17 cellular contexts compared by ENCODE assay signal in genomic region chr10:70779685-70780369, GRCh38. TPM values are rescaled to one million over a fixed set of nuclear protein-coding genes. Genes with fewer than 3 reads are reported as not detected.
A peak's percentile ranks its signal among the peaks of the same experiment; 100 is the strongest.
DNase-seq lines count a peak whose midpoint lies in the region; ATAC-seq and TF ChIP-seq lines count a peak whose summit lies in the region.
"Had no signal": no experiment of that assay in that cellular context is flagged by ENCODE, and none has a peak within 500 bp of the region (broad histone marks: within the 10 kb centered on the region; RNA-seq: fewer than 3 reads in every experiment).

No MANE protein-coding gene starts in this region.

- no peak for TF ChIP-seq POLR2A in vagina (IDR thresholded peaks at IDR 0.05)

- H3K4me1 ChIP-seq in left ventricle myocardium inferior (peaks cover 13% of the 10 kb centered on the region), colonic mucosa (no peaks in the 10 kb centered on the region), lower lobe of right lung (peaks cover 4% of the 10 kb centered on the region), vagina (no peaks in the 10 kb centered on the region), hepatocyte (ENCODE audit: insufficient read depth) (peaks cover 4% of the 10 kb centered on the region)

- no peak overlapping the region for H3K4me2 ChIP-seq in hepatocyte

- no peaks in the 10 kb centered on the region for H3K9me3 ChIP-seq in left ventricle myocardium inferior (replicated peaks)
- H3K9me3 ChIP-seq in colonic mucosa = no peaks in the 10 kb centered on the region
- H3K9me3 ChIP-seq in lower lobe of right lung = no peaks in the 10 kb centered on the region
- H3K9me3 ChIP-seq in vagina = no peaks in the 10 kb centered on the region
- H3K9me3 ChIP-seq in hepatocyte (ENCODE audit: low read depth) = no peaks in the 10 kb centered on the region

- no peaks in the 10 kb centered on the region for H4K20me1 ChIP-seq in hepatocyte (ENCODE audit: insufficient read depth, poor library complexity, severe bottlenecking)

- no peak overlapping the region for H3K4me3 ChIP-seq in left ventricle myocardium inferior
- no peak overlapping the region for H3K4me3 ChIP-seq in colonic mucosa
- no peak overlapping the region for H3K4me3 ChIP-seq in lower lobe of right lung
- no peak overlapping the region for H3K4me3 ChIP-seq in vagina
- no peak overlapping the region for H3K4me3 ChIP-seq in hepatocyte

- no peaks in the 10 kb centered on the region for H3K9me2 ChIP-seq in hepatocyte (replicated peaks; ENCODE audit: insufficient read depth)

- H2AFZ ChIP-seq in hepatocyte = no peak overlapping the region

- H3K27ac ChIP-seq in left ventricle myocardium inferior (replicated peaks) = no peak overlapping the region
- H3K27ac ChIP-seq in colonic mucosa = no peak overlapping the region
- H3K27ac ChIP-seq in lower lobe of right lung = no peak overlapping the region
- H3K27ac ChIP-seq in vagina = no peak overlapping the region
- H3K27ac ChIP-seq in hepatocyte = no peak overlapping the region

- no peaks in the 10 kb centered on the region for H3K36me3 ChIP-seq in left ventricle myocardium inferior
- no peaks in the 10 kb centered on the region for H3K36me3 ChIP-seq in colonic mucosa
- no peaks in the 10 kb centered on the region for H3K36me3 ChIP-seq in lower lobe of right lung
- H3K36me3 ChIP-seq in vagina = no peaks in the 10 kb centered on the region
- H3K36me3 ChIP-seq in hepatocyte (replicated peaks; ENCODE audit: insufficient read depth, low read depth) = no peaks in the 10 kb centered on the region

- peaks cover 6% of the 10 kb centered on the region for H3K27me3 ChIP-seq in left ventricle myocardium inferior (ENCODE audit: low read depth)
- H3K27me3 ChIP-seq in colonic mucosa = no peaks in the 10 kb centered on the region
- no peaks in the 10 kb centered on the region for H3K27me3 ChIP-seq in lower lobe of right lung (ENCODE audit: low read depth)
- no peaks in the 10 kb centered on the region for H3K27me3 ChIP-seq in vagina
- H3K27me3 ChIP-seq in hepatocyte = no peaks in the 10 kb centered on the region

- DNase-seq in Right ventricle myocardium inferior (ENCODE audit: missing footprints) (no peak), left ventricle myocardium inferior (no peak), colonic mucosa (peak; percentile 48), lower lobe of right lung (peak; percentile 55), vagina (ENCODE audit: extremely low spot score in 2 of 2) (peak; percentile 69 to 77), retina (no peak), NCI-H128 (lab: John Stamatoyannopoulos, UW; ENCODE audit: unreplicated experiment) (no peak), hepatocyte (ENCODE audit: low spot score) (no peak)
- DNase-seq: activated CD4-positive, alpha-beta T cell treated with anti-CD3 and anti-CD28 coated beads for 36 hours; activated T-cell treated with anti-CD3 and anti-CD28 coated beads for 4 hours; NCI-H1436 treated with DMSO at 0.1 percent for 48 hours; stimulated activated CD4-positive, alpha-beta T cell treated with anti-CD3 and anti-CD28 coated beads, Interleukin-1b, Interleukin-23, amount 100 ng/mL, for 48 hours; stimulated activated CD8-positive, alpha-beta memory T cell treated with anti-CD3 and anti-CD28 coated beads, Interleukin-4, amount 100 ng/mL, for 48 hours; T-helper 1 cell had no signal

- ATAC-seq in Right ventricle myocardium inferior (peak; percentile 38), lower lobe of right lung (peak; percentile 63 to 74)
- ATAC-seq: activated CD4-positive, alpha-beta T cell treated with anti-CD3 and anti-CD28 coated beads for 36 hours had no signal

- no peak for TF ChIP-seq CTCF in left ventricle myocardium inferior (IDR thresholded peaks at IDR 0.05; ENCODE audit: borderline replicate concordance)
- TF ChIP-seq CTCF in colonic mucosa (IDR thresholded peaks at IDR 0.05) = no peak
- no peak for TF ChIP-seq CTCF in lower lobe of right lung (IDR thresholded peaks at IDR 0.05)
- TF ChIP-seq CTCF in vagina (IDR thresholded peaks at IDR 0.05) = no peak
- TF ChIP-seq CTCF in hepatocyte (IDR thresholded peaks at IDR 0.05; ENCODE audit: poor library complexity) = no peak

- H3K9ac ChIP-seq in colonic mucosa (ENCODE audit: low read depth in 2 of 2, low read length in 2 of 2) = no peak overlapping the region

- H3K79me2 ChIP-seq in hepatocyte = no peaks in the 10 kb centered on the region

- 82% methylated on average over 14 of the region's 14 CpGs for whole genome bisulfite sequencing in hepatocyte (ENCODE audit: low lambda C conversion rate, missing lambda C conversion rate)

- intact Hi-C loops in Right ventricle myocardium inferior (cut with DNase I) (no loop called here), left ventricle myocardium inferior (cut with micrococcal nuclease) (no loop called here), colonic mucosa (cut with DNase I) (no loop called here), lower lobe of right lung (cut with DNase I) (no loop called here), vagina (cut with DNase I) (no loop called here)

RNA-seq across cellular contexts. Expression of gene TBATA, which starts 5.3 kb away (rescaled TPM):
- total RNA-seq in Right ventricle myocardium inferior = not detected
- total RNA-seq in left ventricle myocardium inferior = not detected
- total RNA-seq in colonic mucosa = not detected
- not detected for total RNA-seq in lower lobe of right lung
- total RNA-seq in vagina = not detected
- total RNA-seq in hepatocyte = not detected in 2 replicates
- polyA plus RNA-seq in hepatocyte = not detected in 2 replicates
- total RNA-seq: activated CD4-positive, alpha-beta T cell treated with anti-CD3 and anti-CD28 coated beads for 36 hours; H4; OCI-LY7; ureter had no signal

RNA-seq across cellular contexts. Expression of gene SGPL1, which starts 35.9 kb away (rescaled TPM):
- total RNA-seq in Right ventricle myocardium inferior (13.1 TPM), left ventricle myocardium inferior (8.2 TPM), colonic mucosa (10 to 100 TPM; 59.8 to 67.6 TPM), lower lobe of right lung (41.2 TPM), vagina (33.1 TPM), hepatocyte (36.8 and 43.5 TPM in 2 replicates)
- polyA plus RNA-seq in hepatocyte = 19.7 and 20.2 TPM in 2 replicates

Comparison
In these comparisons a context has a peak if more than half of its experiments do, and no peak if none do; other contexts are left out.
1. DNase-seq: peak in colonic mucosa (single experiment), lower lobe of right lung (single experiment) and vagina (2 of 2); none in Right ventricle myocardium inferior (single experiment), left ventricle myocardium inferior (single experiment), retina (single experiment), NCI-H128 (single experiment) and hepatocyte (single experiment).